24 cellular contexts compared by ENCODE assay signal in the genomic region with DNA sequence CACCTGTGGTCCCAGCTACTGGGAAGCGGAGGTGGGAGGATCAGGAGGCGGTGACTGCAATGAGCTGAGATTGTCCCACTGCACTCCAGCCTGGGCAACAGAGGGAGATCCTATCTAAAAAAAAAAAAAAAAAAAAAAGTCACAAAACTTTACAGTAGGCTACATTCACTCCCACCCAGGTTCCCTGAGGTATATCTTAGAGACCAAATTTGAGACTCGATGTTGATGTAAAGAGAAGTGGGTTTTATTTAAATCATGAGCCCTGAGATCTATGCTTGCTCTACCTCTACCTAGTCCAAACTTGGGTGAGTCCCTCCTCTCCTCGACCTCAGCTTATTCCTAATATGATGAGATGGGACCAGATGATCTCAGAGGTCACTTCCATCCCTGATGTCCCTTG.
"Had no signal": no experiment of that assay in that cellular context is flagged by ENCODE, and none has a peak within 500 bp of the region (broad histone marks: within the 10 kb centered on the region; RNA-seq: fewer than 3 reads in every experiment).

No MANE protein-coding gene starts in this region.

- H3K27me3 Mint-ChIP-seq: activated CD4-positive, alpha-beta memory T cell treated with anti-CD3 and anti-CD28 coated beads for 36 hours; activated CD4-positive, alpha-beta T cell treated with anti-CD3 and anti-CD28 coated beads, Interleukin-2, amount 10 ng/mL, durations not matched to agents 7 days and 5 days; activated naive CD8-positive, alpha-beta T cell treated with anti-CD3 and anti-CD28 coated beads, Interleukin-2, amount 10 ng/mL, durations not matched to agents 7 days and 5 days had no signal

- H3K27ac Mint-ChIP-seq: activated CD4-positive, alpha-beta memory T cell treated with anti-CD3 and anti-CD28 coated beads for 36 hours; activated CD4-positive, alpha-beta T cell treated with anti-CD3 and anti-CD28 coated beads, Interleukin-2, amount 10 ng/mL, durations not matched to agents 7 days and 5 days; activated naive CD8-positive, alpha-beta T cell treated with anti-CD3 and anti-CD28 coated beads, Interleukin-2, amount 10 ng/mL, durations not matched to agents 7 days and 5 days; activated T-cell treated with anti-CD3 and anti-CD28 coated beads, Interleukin-2, amount 50 U/mL, for 72 hours; T-helper 1 cell treated with Interleukin-12 subunit alpha and Interleukin-12 subunit beta and Interleukin-4 antibody, amounts not matched to agents 30 μg/mL and 1 μg/mL, for 36 hours had no signal

- H3K9me3 Mint-ChIP-seq: activated CD4-positive, alpha-beta memory T cell treated with anti-CD3 and anti-CD28 coated beads for 36 hours; activated CD4-positive, alpha-beta T cell treated with anti-CD3 and anti-CD28 coated beads, Interleukin-2, amount 10 ng/mL, durations not matched to agents 7 days and 5 days; activated naive CD8-positive, alpha-beta T cell treated with anti-CD3 and anti-CD28 coated beads, Interleukin-2, amount 10 ng/mL, durations not matched to agents 7 days and 5 days; activated T-cell treated with anti-CD3 and anti-CD28 coated beads, Interleukin-2, amount 50 U/mL, for 72 hours; T-helper 1 cell treated with Interleukin-12 subunit alpha and Interleukin-12 subunit beta and Interleukin-4 antibody, amounts not matched to agents 30 μg/mL and 1 μg/mL, for 36 hours had no signal

- H3K4me3 Mint-ChIP-seq: activated CD4-positive, alpha-beta memory T cell treated with anti-CD3 and anti-CD28 coated beads for 36 hours; activated CD4-positive, alpha-beta T cell treated with anti-CD3 and anti-CD28 coated beads, Interleukin-2, amount 10 ng/mL, durations not matched to agents 7 days and 5 days; activated naive CD8-positive, alpha-beta T cell treated with anti-CD3 and anti-CD28 coated beads, Interleukin-2, amount 10 ng/mL, durations not matched to agents 7 days and 5 days; activated T-cell treated with anti-CD3 and anti-CD28 coated beads, Interleukin-2, amount 50 U/mL, for 72 hours; T-helper 1 cell treated with Interleukin-12 subunit alpha and Interleukin-12 subunit beta and Interleukin-4 antibody, amounts not matched to agents 30 μg/mL and 1 μg/mL, for 36 hours had no signal

- H3K4me1 Mint-ChIP-seq: activated CD4-positive, alpha-beta T cell treated with anti-CD3 and anti-CD28 coated beads, Interleukin-2, amount 10 ng/mL, durations not matched to agents 7 days and 5 days; activated naive CD8-positive, alpha-beta T cell treated with anti-CD3 and anti-CD28 coated beads, Interleukin-2, amount 10 ng/mL, durations not matched to agents 7 days and 5 days had no signal

- DNase-seq: activated CD4-positive, alpha-beta memory T cell treated with anti-CD3 and anti-CD28 coated beads for 36 hours; activated CD4-positive, alpha-beta T cell treated with anti-CD3 and anti-CD28 coated beads, Interleukin-2, amount 10 ng/mL, durations not matched to agents 7 days and 5 days; activated CD4-positive, CD25-positive, alpha-beta regulatory T cell; activated CD8-positive, alpha-beta memory T cell treated with anti-CD3 and anti-CD28 coated beads for 24 hours; activated naive CD4-positive, alpha-beta T cell treated with anti-CD3 and anti-CD28 coated beads, Interleukin-2, amount 50 U/mL, for 16 hours; activated naive CD8-positive, alpha-beta T cell treated with anti-CD3 and anti-CD28 coated beads, Interleukin-2, amount 10 ng/mL, durations not matched to agents 7 days and 5 days; activated T-cell treated with anti-CD3 and anti-CD28 coated beads, Interleukin-2, amount 50 U/mL, for 72 hours; adrenal gland; caudate nucleus; KBM-7; NCI-H1048; NCI-H146; NCI-H187 treated with DMSO at 0.1 percent for 48 hours; NCI-H2081 treated with DMSO at 0.1 percent for 48 hours; NCI-H510A treated with DMSO at 0.1 percent for 48 hours; NCI-H69; NK-92 treated with Interleukin-12 subunit alpha and Interleukin-12 subunit beta, amount 100 ng/mL, for 24 hours; OCI-M1; Peyer's patch; SHP77; T1000 had no signal

- ATAC-seq: activated T-cell treated with anti-CD3 and anti-CD28 coated beads, Interleukin-2, amount 50 U/mL, for 72 hours had no signal

- H3K27ac ChIP-seq: adrenal gland, Peyer's patch, RWPE1, VCaP had no signal
